Comparison of ENCODE assay signal across 1 cellular context in the genomic region with DNA sequence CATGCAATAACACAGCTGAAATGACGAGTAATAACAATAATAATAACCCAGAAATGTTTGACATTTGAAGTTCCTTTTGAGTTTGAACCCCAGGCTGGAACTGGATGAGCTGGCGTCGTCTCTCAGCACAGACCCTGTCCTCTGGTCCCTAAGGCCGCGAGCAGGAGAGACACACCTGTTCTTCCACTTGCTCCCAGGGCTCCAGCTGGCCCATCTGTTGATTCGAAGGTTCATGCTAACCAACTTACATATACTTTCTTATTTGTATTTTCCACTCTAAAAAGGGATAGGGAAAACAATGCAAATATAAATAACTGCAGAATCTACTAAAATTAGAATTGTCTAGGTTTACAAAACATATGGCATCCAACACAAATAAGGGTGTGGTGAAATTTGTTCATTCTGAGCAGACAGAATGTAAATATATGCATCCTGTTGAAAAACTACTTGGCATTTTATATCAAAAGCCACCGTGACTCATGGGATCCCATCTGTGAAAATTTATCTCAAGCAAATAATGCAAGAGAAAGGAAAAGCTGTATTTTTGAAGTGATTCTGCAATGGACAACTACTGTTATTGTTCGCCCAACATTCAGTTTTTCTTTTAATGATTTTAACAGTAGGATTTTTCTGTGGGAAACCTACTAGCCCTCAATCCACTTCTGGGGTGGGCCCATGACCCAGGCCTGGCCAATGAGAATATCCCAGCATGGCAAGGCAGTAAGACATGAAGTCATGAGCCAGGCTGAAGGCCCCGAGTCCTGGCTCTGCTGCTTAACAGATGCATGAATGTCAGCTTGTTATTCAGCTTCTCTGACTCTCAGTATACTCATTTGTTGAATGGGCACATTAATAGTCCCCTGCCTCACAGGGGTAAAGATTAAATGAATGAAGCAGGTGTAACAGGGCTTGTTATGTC.
TF ChIP-seq lines count a peak whose summit lies in the region.

No MANE protein-coding gene starts in this region.

TF ChIP-seq in GM12878, 131 proteins besides CTCF, POLR2A, EP300 and RAD21:
- TF ChIP-seq, protein P1, sequence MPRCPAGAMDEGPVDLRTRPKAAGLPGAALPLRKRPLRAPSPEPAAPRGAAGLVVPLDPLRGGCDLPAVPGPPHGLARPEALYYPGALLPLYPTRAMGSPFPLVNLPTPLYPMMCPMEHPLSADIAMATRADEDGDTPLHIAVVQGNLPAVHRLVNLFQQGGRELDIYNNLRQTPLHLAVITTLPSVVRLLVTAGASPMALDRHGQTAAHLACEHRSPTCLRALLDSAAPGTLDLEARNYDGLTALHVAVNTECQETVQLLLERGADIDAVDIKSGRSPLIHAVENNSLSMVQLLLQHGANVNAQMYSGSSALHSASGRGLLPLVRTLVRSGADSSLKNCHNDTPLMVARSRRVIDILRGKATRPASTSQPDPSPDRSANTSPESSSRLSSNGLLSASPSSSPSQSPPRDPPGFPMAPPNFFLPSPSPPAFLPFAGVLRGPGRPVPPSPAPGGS (IDR thresholded peaks at IDR 0.05; ENCODE audit: borderline replicate concordance, insufficient read depth, low read depth, low read length, poor library complexity, severe bottlenecking) = no peak
- no peak for TF ChIP-seq SUPT20H (IDR thresholded peaks at IDR 0.05; ENCODE audit: borderline replicate concordance, control insufficient read depth, low read depth, low read length)
- no peak for TF ChIP-seq CHD2 (IDR thresholded peaks at IDR 0.05; ENCODE audit: borderline replicate concordance, low read depth, low read length)
